8 cellular contexts compared by ENCODE assay signal in the genomic region with DNA sequence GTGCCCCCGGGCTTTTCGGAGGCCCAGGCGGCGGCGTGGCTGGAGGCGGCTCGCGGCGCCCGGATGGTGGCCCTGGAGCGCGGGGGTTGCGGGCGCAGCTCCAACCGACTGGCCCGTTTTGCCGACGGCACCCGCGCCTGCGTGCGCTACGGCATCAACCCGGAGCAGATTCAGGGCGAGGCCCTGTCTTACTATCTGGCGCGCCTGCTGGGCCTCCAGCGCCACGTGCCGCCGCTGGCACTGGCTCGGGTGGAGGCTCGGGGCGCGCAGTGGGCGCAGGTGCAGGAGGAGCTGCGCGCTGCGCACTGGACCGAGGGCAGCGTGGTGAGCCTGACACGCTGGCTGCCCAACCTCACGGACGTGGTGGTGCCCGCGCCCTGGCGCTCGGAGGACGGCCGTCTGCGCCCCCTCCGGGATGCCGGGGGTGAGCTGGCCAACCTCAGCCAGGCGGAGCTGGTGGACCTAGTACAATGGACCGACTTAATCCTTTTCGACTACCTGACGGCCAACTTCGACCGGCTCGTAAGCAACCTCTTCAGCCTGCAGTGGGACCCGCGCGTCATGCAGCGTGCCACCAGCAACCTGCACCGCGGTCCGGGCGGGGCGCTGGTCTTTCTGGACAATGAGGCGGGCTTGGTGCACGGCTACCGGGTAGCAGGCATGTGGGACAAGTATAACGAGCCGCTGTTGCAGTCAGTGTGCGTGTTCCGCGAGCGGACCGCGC. TPM values are rescaled to one million over a fixed set of nuclear protein-coding genes. Genes with fewer than 3 reads are reported as not detected.
DNase-seq lines count a peak whose midpoint lies in the region; ATAC-seq and TF ChIP-seq lines count a peak whose summit lies in the region.

No MANE protein-coding gene starts in this region.

- H3K4me1 ChIP-seq in esophagus squamous epithelium = peaks cover 18 to 72% (median 27%) of the 10 kb centered on the region in 3 donors
- no peaks in the 10 kb centered on the region for H3K4me1 ChIP-seq in aorta (ENCODE audit: control insufficient read depth in 1 of 2, insufficient read depth in 2 of 2, low read length in 2 of 2)

- no peaks in the 10 kb centered on the region for H3K36me3 ChIP-seq in esophagus squamous epithelium
- no peaks in the 10 kb centered on the region for H3K36me3 ChIP-seq in aorta (ENCODE audit: control insufficient read depth in 1 of 2, insufficient read depth in 2 of 2, low read length in 1 of 2)

- H3K9me3 Mint-ChIP-seq in natural killer cell = no peaks in the 10 kb centered on the region

- no CpG with 5 or more reads among the region's 80 CpGs for WGBS in esophagus squamous epithelium, 2 donors
- 0 to 1% methylated on average over 71 to 80 of the region's 80 CpGs for WGBS in aorta, 2 donors

- TF ChIP-seq POLR2A in esophagus squamous epithelium (IDR thresholded peaks at IDR 0.05) = no peak

- H3K36me3 Mint-ChIP-seq in natural killer cell = no peaks in the 10 kb centered on the region

- H3K4me1 Mint-ChIP-seq in natural killer cell = peaks cover 3 to 5% of the 10 kb centered on the region in 2 donors

- H3K27ac ChIP-seq in VCaP = peak overlapping the region; percentile 88
- peak overlapping the region; percentile 49 to 88 (median 86) for H3K27ac ChIP-seq in esophagus squamous epithelium
- H3K27ac ChIP-seq in aorta (ENCODE audit: low read depth in 1 of 2, low read length in 2 of 2) = no peak overlapping the region

- H3K27ac Mint-ChIP-seq in natural killer cell = no peak overlapping the region

- H3K27me3 Mint-ChIP-seq in natural killer cell (ENCODE audit: low read depth in 2 of 2) = peaks cover 52 to 83% of the 10 kb centered on the region in 2 donors

- TF ChIP-seq CTCF in VCaP (conservative IDR thresholded peaks at IDR 0.05) (no peak), esophagus squamous epithelium (IDR thresholded peaks at IDR 0.05) (no peak), natural killer cell (IDR thresholded peaks at IDR 0.05) (no peak)

- DNase-seq in EH (ENCODE audit: low read depth) (peak; percentile 58), HT-29 (ENCODE audit: low spot score) (peak; percentile 9), esophagus squamous epithelium (lab: John Stamatoyannopoulos, UW) (no peak), natural killer cell (no peak), aorta (peak; percentile 48 to 79)

- H3K4me3 ChIP-seq in esophagus squamous epithelium (peak overlapping the region; percentile 53 to 76 (median 64)), aorta (ENCODE audit: low read length in 2 of 2) (peak overlapping the region; percentile 27 to 59)

- intact Hi-C loops in esophagus squamous epithelium (cut with DNase I) = loop anchor here (5.0 to 10.0 kb wide), 4 partner anchors 198 to 876 kb away; no protein-coding TSS in a partner anchor
- intact Hi-C loops in natural killer cell (cut with micrococcal nuclease) = loop anchor here (5.0 kb wide), 1 partner anchor 858 kb away; no protein-coding TSS in a partner anchor
- intact Hi-C loops in aorta (cut with DNase I) = loop anchor here (5.0 to 10.0 kb wide), 6 partner anchors 43 to 513 kb away; partner anchors contain the start of genes TRIM44 (in 2 of the 2) and LDLRAD3 (in 1 of the 2)

- no peaks in the 10 kb centered on the region for H3K9me3 ChIP-seq in esophagus squamous epithelium
- no peaks in the 10 kb centered on the region for H3K9me3 ChIP-seq in aorta (ENCODE audit: control insufficient read depth, low read length)

- H3K27me3 ChIP-seq in esophagus squamous epithelium = peaks cover 0 to 56% (median 0%) of the 10 kb centered on the region in 4 donors
- H3K27me3 ChIP-seq in aorta (ENCODE audit: control insufficient read depth in 1 of 2, insufficient read depth in 2 of 2, low read length in 1 of 2) = no peaks in the 10 kb centered on the region

- ATAC-seq in GM19467 (IDR thresholded peaks at IDR 0.05; ENCODE audit: unreplicated experiment) (peak; percentile 33), natural killer cell (peak in 1 of 3 donors; percentile 15), aorta (ENCODE audit: low FRiP score) (peak; percentile 3), HG03565 (IDR thresholded peaks at IDR 0.05; ENCODE audit: unreplicated experiment) (no peak)

- H3K4me3 Mint-ChIP-seq in natural killer cell = peak overlapping the region; percentile 61

RNA-seq across cellular contexts. Expression of gene FJX1, which starts 0.9 kb away (rescaled TPM):
- total RNA-seq in HT-29 (2014; rRNA removed; shearing (Covaris generic)) = 6.1 and 7.5 TPM in 2 replicates
- 10 to 100 TPM in 3 of 4 donors, 1 to 10 TPM in 1; 8.8 to 12.4 (median 11.1) TPM for total RNA-seq in esophagus squamous epithelium
- not detected for total RNA-seq in natural killer cell
- 10 to 100 TPM in 1 of 2 donors, 1 to 10 TPM in 1; 5.8 to 10.4 TPM for total RNA-seq in aorta
- polyA plus RNA-seq in aorta = under 1 TPM in 1 of 2 donors, not detected in 1; 1.00 TPM

RNA-seq across cellular contexts. Expression of gene TRIM44, which starts 43.4 kb away (rescaled TPM):
- 32.2 and 58.2 TPM in 2 replicates for total RNA-seq in HT-29 (2014; rRNA removed; shearing (Covaris generic))
- total RNA-seq in esophagus squamous epithelium (10 to 100 TPM in 2 of 4 donors, 1 to 10 TPM in 2; 6.8 to 32.0 (median 13.5) TPM), natural killer cell (10 to 100 TPM; 47.0 to 62.6 (median 51.9) TPM), aorta (10 to 100 TPM; 55.2 to 63.3 TPM)
- polyA plus RNA-seq in aorta = 10 to 100 TPM; 10.3 to 12.6 TPM

Comparison
In these comparisons a context has a peak if more than half of its experiments do, and no peak if none do; other contexts are left out.
1. DNase-seq: peak in EH (single experiment), HT-29 (single experiment) and aorta (2 of 2); none in esophagus squamous epithelium (single experiment) and natural killer cell (single experiment).
2. H3K27ac ChIP-seq: peak in VCaP (single experiment) and esophagus squamous epithelium (4 of 4); none in aorta (0 of 2).